In genomic region chr14:31207287-31207745, GRCh38 we compare ENCODE assay signal across 1 cellular context.
TF ChIP-seq lines count a peak whose summit lies in the region.

No MANE protein-coding gene starts in this region.

TF ChIP-seq in HepG2, 621 proteins besides CTCF, POLR2A, EP300 and RAD21 (continued from another document and continues in another):
- TF ChIP-seq THAP9 (CRISPR knock-in tag; IDR thresholded peaks at IDR 0.05; ENCODE audit: borderline replicate concordance) = peak; percentile 75
- TF ChIP-seq BORCS8-MEF2B (CRISPR knock-in tag; IDR thresholded peaks at IDR 0.05) = no peak; the same call in none of the 2 replicates
- TF ChIP-seq KDM5A (IDR thresholded peaks at IDR 0.05; ENCODE audit: borderline replicate concordance, low read length) = peak; percentile 78
- TF ChIP-seq HMG20A (CRISPR knock-in tag; IDR thresholded peaks at IDR 0.05; ENCODE audit: borderline replicate concordance) = peak; percentile 51
- no peak for TF ChIP-seq MBNL3 (CRISPR knock-in tag; conservative IDR thresholded peaks at IDR 0.05)
- TF ChIP-seq ZNF549 (CRISPR knock-in tag; IDR thresholded peaks at IDR 0.05) = 0 out of 2 replicates have a peak, but pooled peaks have one; percentile 21
- TF ChIP-seq EZH2 (conservative IDR thresholded peaks at IDR 0.05; ENCODE audit: low read depth, low read length) = no peak
- peak; percentile 99 for TF ChIP-seq ZNF446 (CRISPR knock-in tag; IDR thresholded peaks at IDR 0.05)
- TF ChIP-seq ATAD3A (CRISPR knock-in tag; IDR thresholded peaks at IDR 0.05) = peak; percentile 98
- no peak for TF ChIP-seq NONO (IDR thresholded peaks at IDR 0.05)
- peak; percentile 74 for TF ChIP-seq NONO (CRISPR knock-in tag; conservative IDR thresholded peaks at IDR 0.05)
- peak; percentile 25; the same call in 1 of the 2 replicates for TF ChIP-seq ZBTB26 (CRISPR knock-in tag; IDR thresholded peaks at IDR 0.05; ENCODE audit: borderline replicate concordance)
- TF ChIP-seq TBL1XR1 (IDR thresholded peaks at IDR 0.05; ENCODE audit: borderline replicate concordance, low read length, partially characterized antibody) = no peak
- no peak; the same call in none of the 2 replicates for TF ChIP-seq ZNF589 (CRISPR knock-in tag; conservative IDR thresholded peaks at IDR 0.05)
- no peak for TF ChIP-seq YY1 (IDR thresholded peaks at IDR 0.05; ENCODE audit: insufficient read depth, insufficient replicate concordance, low read depth, low read length)
- peak; percentile 97 for TF ChIP-seq ZFYVE20 (CRISPR knock-in tag; IDR thresholded peaks at IDR 0.05; ENCODE audit: borderline replicate concordance, low read depth)
- no peak for TF ChIP-seq PCBP2 (optimal IDR thresholded peaks at IDR 0.05; ENCODE audit: low read depth, low read length, poor library complexity, severe bottlenecking)
- TF ChIP-seq ZUFSP (CRISPR knock-in tag; IDR thresholded peaks at IDR 0.05; ENCODE audit: borderline replicate concordance) = no peak
- TF ChIP-seq PHF8 (CRISPR knock-in tag; IDR thresholded peaks at IDR 0.05) = peak; percentile 96
- TF ChIP-seq ZNF768 (CRISPR knock-in tag; IDR thresholded peaks at IDR 0.05) = peak; percentile 78
- TF ChIP-seq ZXDC (CRISPR knock-in tag; IDR thresholded peaks at IDR 0.05) = no peak
- TF ChIP-seq ZNF572 (CRISPR knock-in tag; IDR thresholded peaks at IDR 0.05) = 0 out of 2 replicates have a peak, but pooled peaks have one; percentile 23
- TF ChIP-seq ZNF280D (CRISPR knock-in tag; IDR thresholded peaks at IDR 0.05) = peak; percentile 3; the same call in 1 of the 2 replicates
- peak; percentile 66; the same call in 1 of the 2 replicates for TF ChIP-seq FOSL2 (CRISPR knock-in tag; IDR thresholded peaks at IDR 0.05)
- TF ChIP-seq ZBTB4 (CRISPR knock-in tag; IDR thresholded peaks at IDR 0.05; ENCODE audit: borderline replicate concordance) = no peak
- TF ChIP-seq ZBTB40 (IDR thresholded peaks at IDR 0.05) = no peak
- no peak; the same call in 1 of the 2 replicates for TF ChIP-seq ZBTB40 (CRISPR knock-in tag; IDR thresholded peaks at IDR 0.05)
- peak; percentile 37; the same call in 1 of the 2 replicates for TF ChIP-seq ZNF274 (CRISPR knock-in tag; IDR thresholded peaks at IDR 0.05)
- no peak for TF ChIP-seq HMGA1 (CRISPR knock-in tag; conservative IDR thresholded peaks at IDR 0.05)
- TF ChIP-seq ZFX (CRISPR knock-in tag; IDR thresholded peaks at IDR 0.05; ENCODE audit: low read depth) = peak; percentile 99
- TF ChIP-seq ZSCAN20 (CRISPR knock-in tag; IDR thresholded peaks at IDR 0.05; ENCODE audit: borderline replicate concordance) = peak; percentile 98
- peak; percentile 12; the same call in 1 of the 2 replicates for TF ChIP-seq ZNF792 (CRISPR knock-in tag; IDR thresholded peaks at IDR 0.05)
- TF ChIP-seq ZNF282 (IDR thresholded peaks at IDR 0.05; ENCODE audit: partially characterized antibody) = no peak
